1 cellular context compared by ENCODE assay signal in the genomic region with DNA sequence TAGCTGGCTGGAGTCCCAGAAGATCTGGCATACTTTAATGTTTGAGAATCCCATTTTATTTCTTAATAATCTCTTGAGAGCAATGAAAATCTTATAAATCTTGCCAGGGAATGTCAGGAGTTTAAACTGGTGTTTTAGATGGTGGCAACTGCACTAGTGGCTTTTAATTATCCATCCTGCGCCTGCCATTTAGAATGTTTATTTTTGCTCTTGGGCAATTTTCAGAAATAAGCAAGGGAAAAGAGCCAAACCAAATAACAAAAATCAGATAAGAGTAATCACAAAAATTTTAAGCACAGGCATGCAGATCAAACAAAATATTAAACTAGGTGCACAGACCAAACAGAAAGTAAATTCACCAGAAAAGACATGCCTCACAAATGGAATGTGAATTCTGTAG.
TF ChIP-seq lines count a peak whose summit lies in the region.

No MANE protein-coding gene starts in this region.

TF ChIP-seq in endothelial cell of umbilical vein, 7 proteins besides CTCF, POLR2A, EP300 and RAD21:
- no peak for TF ChIP-seq GATA2 (IDR thresholded peaks at IDR 0.05; ENCODE audit: insufficient read depth, insufficient read length, low read depth, low read length)
- no peak for TF ChIP-seq JUN (IDR thresholded peaks at IDR 0.05; ENCODE audit: borderline replicate concordance, insufficient read depth, insufficient read length, low read depth)
- no peak for TF ChIP-seq EZH2 (IDR thresholded peaks at IDR 0.05; ENCODE audit: borderline replicate concordance, low read depth, low read length, severe bottlenecking)
- TF ChIP-seq POLR2AphosphoS5 (IDR thresholded peaks at IDR 0.05; ENCODE audit: insufficient read depth, low read depth, low read length): no peak
- no peak for TF ChIP-seq MYC (IDR thresholded peaks at IDR 0.05; ENCODE audit: low read depth, low read length)
- TF ChIP-seq, protein P1, sequence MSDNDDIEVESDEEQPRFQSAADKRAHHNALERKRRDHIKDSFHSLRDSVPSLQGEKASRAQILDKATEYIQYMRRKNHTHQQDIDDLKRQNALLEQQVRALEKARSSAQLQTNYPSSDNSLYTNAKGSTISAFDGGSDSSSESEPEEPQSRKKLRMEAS (IDR thresholded peaks at IDR 0.05; ENCODE audit: insufficient read depth, insufficient read length): no peak
- TF ChIP-seq FOS (IDR thresholded peaks at IDR 0.05; ENCODE audit: borderline replicate concordance, insufficient read depth, low read length): no peak
